ENCODE assay signal across 9 cellular contexts in the genomic region with DNA sequence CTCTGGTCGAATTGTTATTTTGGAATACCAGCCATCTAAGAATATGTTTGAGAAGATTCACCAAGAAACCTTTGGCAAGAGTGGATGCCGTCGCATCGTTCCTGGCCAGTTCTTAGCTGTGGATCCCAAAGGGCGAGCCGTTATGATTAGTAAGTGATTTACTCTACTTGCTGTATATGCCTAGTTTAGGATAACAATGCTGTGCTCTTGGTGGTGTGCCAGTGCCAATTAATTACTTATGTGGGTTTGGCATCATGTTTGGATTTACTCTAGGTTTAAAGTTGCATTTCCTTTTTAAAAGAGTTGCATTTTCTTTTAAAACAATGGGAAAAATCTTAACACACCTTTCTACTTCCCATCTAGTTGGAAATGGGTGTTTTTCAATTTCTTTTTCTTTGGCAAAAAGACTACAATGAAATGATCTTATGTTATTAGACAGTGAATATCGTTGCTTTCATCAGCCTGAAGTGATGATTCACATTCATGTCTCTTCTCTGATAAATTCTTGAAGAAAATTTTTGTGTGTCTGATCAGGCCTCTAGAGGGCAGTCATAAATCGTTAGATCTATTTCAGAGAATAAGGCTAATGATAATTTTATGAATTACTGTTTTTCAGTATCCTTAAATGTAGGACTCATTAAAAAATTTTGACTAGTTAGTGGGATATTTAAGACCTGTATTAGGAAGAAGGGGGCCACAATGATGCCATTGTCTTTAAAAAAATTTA. TPM values are rescaled to one million over a fixed set of nuclear protein-coding genes. Genes with fewer than 3 reads are reported as not detected.
DNase-seq lines count a peak whose midpoint lies in the region; ATAC-seq, FAIRE-seq and TF ChIP-seq lines count a peak whose summit lies in the region.
"Had no signal": no experiment of that assay in that cellular context is flagged by ENCODE, and none has a peak within 500 bp of the region (broad histone marks: within the 10 kb centered on the region; RNA-seq: fewer than 3 reads in every experiment).

No MANE protein-coding gene starts in this region.

- no peaks in the 10 kb centered on the region for H3K9me3 Mint-ChIP-seq in Caco-2 (ENCODE audit: unreplicated experiment)
- H3K9me3 Mint-ChIP-seq in stimulated activated naive CD8-positive, alpha-beta T cell treated with anti-CD3 and anti-CD28 coated beads, Interleukin-15, Interleukin-2, amounts not matched to agents 100 ng/mL and 50 ng/mL, for 24 hours: no peaks in the 10 kb centered on the region

- peak; percentile 39 to 59 for TF ChIP-seq CTCF in Caco-2 (IDR thresholded peaks at IDR 0.05; ENCODE audit: insufficient read depth in 1 of 2, low read depth in 1 of 2, low read length in 1 of 2, severe bottlenecking in 1 of 2, unreplicated experiment in 1 of 2)
- peak; percentile 20; the same call in 1 of the 2 replicates for TF ChIP-seq CTCF in WI38 (IDR thresholded peaks at IDR 0.05; ENCODE audit: low read depth, low read length)

- peaks cover 12% of the 10 kb centered on the region for H3K4me1 Mint-ChIP-seq in Caco-2 (ENCODE audit: low read depth, unreplicated experiment)
- peaks cover 61% of the 10 kb centered on the region for H3K4me1 Mint-ChIP-seq in stimulated activated naive CD8-positive, alpha-beta T cell treated with anti-CD3 and anti-CD28 coated beads, Interleukin-15, Interleukin-2, amounts not matched to agents 100 ng/mL and 50 ng/mL, for 24 hours (ENCODE audit: low read depth)

- CTCF ChIA-PET in Caco-2 (lab: Charles Lee): no interaction called here

- no peak for ATAC-seq in HG03025 (IDR thresholded peaks at IDR 0.05; ENCODE audit: low FRiP score, unreplicated experiment)
- no peak for ATAC-seq in HG03442 (IDR thresholded peaks at IDR 0.05; ENCODE audit: unreplicated experiment)

- peak overlapping the region; percentile 31 for H3K4me3 Mint-ChIP-seq in Caco-2 (ENCODE audit: unreplicated experiment)
- H3K4me3 Mint-ChIP-seq in stimulated activated naive CD8-positive, alpha-beta T cell treated with anti-CD3 and anti-CD28 coated beads, Interleukin-15, Interleukin-2, amounts not matched to agents 100 ng/mL and 50 ng/mL, for 24 hours: peak overlapping the region; percentile 55

- BruUV-seq in Caco-2 (replicated peaks; lab: Mats Ljungman, UMichigan): no TSS peak

- POLR2A ChIA-PET in Caco-2 (lab: Charles Lee): no interaction called here

- peaks cover 96% of the 10 kb centered on the region for H3K36me3 Mint-ChIP-seq in Caco-2 (ENCODE audit: insufficient read depth, unreplicated experiment)
- peaks cover 82% of the 10 kb centered on the region for H3K36me3 Mint-ChIP-seq in stimulated activated naive CD8-positive, alpha-beta T cell treated with anti-CD3 and anti-CD28 coated beads, Interleukin-15, Interleukin-2, amounts not matched to agents 100 ng/mL and 50 ng/mL, for 24 hours (ENCODE audit: low read depth)

- H3K4me3 ChIP-seq in Caco-2 (ENCODE audit: low read depth, low read length): no peak overlapping the region
- H3K4me3 ChIP-seq in WI38 (ENCODE audit: low read depth, low read length): no peak overlapping the region

- peaks cover 5% of the 10 kb centered on the region for H3K36me3 ChIP-seq in Caco-2 (ENCODE audit: control insufficient read depth, insufficient read depth, low read length)

- peaks cover 24% of the 10 kb centered on the region for H3K4me1 ChIP-seq in Caco-2

- intact Hi-C loops in Caco-2 (cut with micrococcal nuclease; ENCODE audit: unreplicated experiment): no loop called here

- no peak for FAIRE-seq in HTR-8/SVneo (lab: Jason Lieb, UNC)
- FAIRE-seq: TTC549 had no signal

- no peaks in the 10 kb centered on the region for H3K9me3 ChIP-seq in Caco-2

- DNase-seq in Caco-2 (peak in 1 of 2 experiments; percentile 26), HTR-8/SVneo (ENCODE audit: insufficient read length, low spot score) (peak; percentile 53), germinal center (ENCODE audit: low spot score) (peak; percentile 50)
- no peak for DNase-seq in stimulated activated naive CD4-positive, alpha-beta T cell treated with Interleukin-2 at 50 U/mL for 16 hours (lab: John Stamatoyannopoulos, UW)

- H3K27me3 Mint-ChIP-seq in Caco-2 (ENCODE audit: insufficient read depth, unreplicated experiment): no peaks in the 10 kb centered on the region
- no peaks in the 10 kb centered on the region for H3K27me3 Mint-ChIP-seq in stimulated activated naive CD8-positive, alpha-beta T cell treated with anti-CD3 and anti-CD28 coated beads, Interleukin-15, Interleukin-2, amounts not matched to agents 100 ng/mL and 50 ng/mL, for 24 hours

- no peak overlapping the region for H3K27ac Mint-ChIP-seq in Caco-2 (ENCODE audit: unreplicated experiment)
- H3K27ac Mint-ChIP-seq in stimulated activated naive CD8-positive, alpha-beta T cell treated with anti-CD3 and anti-CD28 coated beads, Interleukin-15, Interleukin-2, amounts not matched to agents 100 ng/mL and 50 ng/mL, for 24 hours: peak overlapping the region; percentile 62

- H3K27me3 ChIP-seq in Caco-2 (replicated peaks; ENCODE audit: control insufficient read depth, insufficient read depth, low read length): no peaks in the 10 kb centered on the region

RNA-seq across cellular contexts. Expression of a gene that starts 5.6 kb away (rescaled TPM):
- total RNA-seq in Caco-2 (2022): 387 and 439 TPM in 2 replicates

RNA-seq across cellular contexts. Expression of a gene that starts 5.9 kb away (rescaled TPM):
- 88.5 and 90.3 TPM in 2 replicates for total RNA-seq in Caco-2 (2022)
